1 cellular context compared by ENCODE assay signal in genomic region chr17:19744492-19744891, GRCh38.
TF ChIP-seq lines count a peak whose summit lies in the region.

No MANE protein-coding gene starts in this region.

TF ChIP-seq in endothelial cell of umbilical vein, 7 proteins besides CTCF, POLR2A, EP300 and RAD21:
- TF ChIP-seq EZH2 (IDR thresholded peaks at IDR 0.05; ENCODE audit: borderline replicate concordance, low read depth, low read length, severe bottlenecking) (no peak), POLR2AphosphoS5 (IDR thresholded peaks at IDR 0.05; ENCODE audit: insufficient read depth, low read depth, low read length) (no peak), MAX (IDR thresholded peaks at IDR 0.05; ENCODE audit: insufficient read depth, insufficient read length) (no peak)
